Comparison of ENCODE assay signal across 18 cellular contexts in genomic region chr15:65519781-65520299, GRCh38.
"Had no signal": no experiment of that assay in that cellular context is flagged by ENCODE, and none has a peak within 500 bp of the region (broad histone marks: within the 10 kb centered on the region; RNA-seq: fewer than 3 reads in every experiment).

No MANE protein-coding gene starts in this region.

- H3K27ac Mint-ChIP-seq: activated naive CD8-positive, alpha-beta T cell treated with anti-CD3 and anti-CD28 coated beads, Interleukin-2, amount 10 ng/mL, durations not matched to agents 7 days and 5 days; activated T-helper 17 cell treated with anti-CD3 and anti-CD28 coated beads, Interleukin-2, amount 50 U/mL, for 72 hours had no signal

- H3K27ac ChIP-seq: esophagus muscularis mucosa, gastroesophageal sphincter, heart left ventricle, skin epidermis, tibial artery had no signal

- H3K4me3 Mint-ChIP-seq: activated naive CD8-positive, alpha-beta T cell treated with anti-CD3 and anti-CD28 coated beads, Interleukin-2, amount 10 ng/mL, durations not matched to agents 7 days and 5 days; activated T-helper 17 cell treated with anti-CD3 and anti-CD28 coated beads, Interleukin-2, amount 50 U/mL, for 72 hours had no signal

- H3K9me3 Mint-ChIP-seq: activated naive CD8-positive, alpha-beta T cell treated with anti-CD3 and anti-CD28 coated beads, Interleukin-2, amount 10 ng/mL, durations not matched to agents 7 days and 5 days; activated T-helper 17 cell treated with anti-CD3 and anti-CD28 coated beads, Interleukin-2, amount 50 U/mL, for 72 hours had no signal

- ATAC-seq: activated T-helper 17 cell treated with anti-CD3 and anti-CD28 coated beads, Interleukin-2, amount 50 U/mL, for 72 hours; gastroesophageal sphincter; heart left ventricle; left lobe of liver; stimulated activated naive CD8-positive, alpha-beta T cell treated with anti-CD3 and anti-CD28 coated beads, Interleukin-15, Interleukin-2, amounts not matched to agents 100 U/mL and 50 U/mL, for 24 hours had no signal

- H3K27me3 Mint-ChIP-seq: activated T-helper 17 cell treated with anti-CD3 and anti-CD28 coated beads, Interleukin-2, amount 50 U/mL, for 72 hours had no signal

- H3K9me3 ChIP-seq: esophagus muscularis mucosa, gastroesophageal sphincter, tibial artery had no signal

- H3K4me3 ChIP-seq: esophagus muscularis mucosa, gastroesophageal sphincter, heart left ventricle, skin epidermis, tibial artery had no signal

- DNase-seq: activated CD4-positive, alpha-beta T cell treated with anti-CD3 and anti-CD28 coated beads, Interleukin-2, amount 50 U/mL, for 4 hours; activated naive CD4-positive, alpha-beta T cell; activated naive CD8-positive, alpha-beta T cell treated with anti-CD3 and anti-CD28 coated beads, Interleukin-2, amount 10 ng/mL, durations not matched to agents 7 days and 5 days; activated T-cell treated with anti-CD3 and anti-CD28 coated beads for 4 hours; amygdala; dermis blood vessel endothelial cell; effector memory CD4-positive, alpha-beta T cell; heart left ventricle; kidney; midbrain; stimulated activated naive CD8-positive, alpha-beta T cell treated with anti-CD3 and anti-CD28 coated beads, Interleukin-15, Interleukin-2, amounts not matched to agents 100 U/mL and 50 U/mL, for 24 hours; substantia nigra; tibial artery had no signal

- H3K27me3 ChIP-seq: esophagus muscularis mucosa, gastroesophageal sphincter, heart left ventricle, tibial artery had no signal
